16 cellular contexts compared by ENCODE assay signal in genomic region chr2:68749345-68749744, GRCh38. TPM values are rescaled to one million over a fixed set of nuclear protein-coding genes. Genes with fewer than 3 reads are reported as not detected.
A peak's percentile ranks its signal among the peaks of the same experiment; 100 is the strongest.
DNase-seq lines count a peak whose midpoint lies in the region; ATAC-seq and TF ChIP-seq lines count a peak whose summit lies in the region.
"Had no signal": no experiment of that assay in that cellular context is flagged by ENCODE, and none has a peak within 500 bp of the region (broad histone marks: within the 10 kb centered on the region; RNA-seq: fewer than 3 reads in every experiment).

No MANE protein-coding gene starts in this region.

- H2BK5ac ChIP-seq in IMR-90 (ENCODE audit: low read depth, low read length, poor library complexity, severe bottlenecking), result no peak overlapping the region

- H3K79me1 ChIP-seq in IMR-90 (ENCODE audit: low read depth in 1 of 2, low read length in 2 of 2), result no peaks in the 10 kb centered on the region

- DNase-seq in activated T-cell treated with anti-CD3 and anti-CD28 coated beads, Interleukin-2, amount 50 U/mL, for 48 hours, result peak; percentile 14 to 16
- no peak for DNase-seq in activated T-cell treated with anti-CD3 and anti-CD28 coated beads for 4 hours
- no peak for DNase-seq in IMR-90
- no peak for DNase-seq in activated naive CD8-positive, alpha-beta T cell treated with anti-CD3 and anti-CD28 coated beads for 36 hours
- DNase-seq in osteocyte (ENCODE audit: extremely low spot score, unreplicated experiment), result peak; percentile 48
- DNase-seq in type B pancreatic cell (ENCODE audit: extremely low spot score, unreplicated experiment), result no peak
- DNase-seq in DMS 273 treated with DMSO at 0.1 percent for 48 hours (lab: John Stamatoyannopoulos, UW), result no peak
- DNase-seq: ACHN, dermis blood vessel endothelial cell, kidney glomerular epithelial cell, NCI-H1694, stomach, upper lobe of right lung had no signal

- dilution Hi-C loops in IMR-90 (cut with HindIII; ENCODE audit: low sequenced_read_pairs, unreplicated experiment), result no loop called here

- no peak overlapping the region for H2AK9ac ChIP-seq in IMR-90 (replicated peaks; ENCODE audit: low read depth, low read length, poor library complexity)

- TF ChIP-seq CTCF in IMR-90 (conservative IDR thresholded peaks at IDR 0.05; ENCODE audit: low read depth, low read length) (no peak), osteocyte (IDR thresholded peaks at IDR 0.05) (no peak), type B pancreatic cell (conservative IDR thresholded peaks at IDR 0.05) (no peak)

- H3K4me1 Mint-ChIP-seq in activated naive CD8-positive, alpha-beta T cell treated with anti-CD3 and anti-CD28 coated beads for 36 hours, result peaks cover 72% of the 10 kb centered on the region
- H3K4me1 Mint-ChIP-seq in osteocyte (ENCODE audit: unreplicated experiment) (peaks cover 2% of the 10 kb centered on the region), type B pancreatic cell (ENCODE audit: unreplicated experiment) (peaks cover 6% of the 10 kb centered on the region)

- no peak overlapping the region for H3K18ac ChIP-seq in IMR-90 (ENCODE audit: low read depth, low read length)

- H3K36me3 Mint-ChIP-seq in activated naive CD8-positive, alpha-beta T cell treated with anti-CD3 and anti-CD28 coated beads for 36 hours, result peaks cover 39% of the 10 kb centered on the region
- H3K36me3 Mint-ChIP-seq in osteocyte (ENCODE audit: unreplicated experiment), result no peaks in the 10 kb centered on the region
- no peaks in the 10 kb centered on the region for H3K36me3 Mint-ChIP-seq in type B pancreatic cell

- H3K9me3 Mint-ChIP-seq in activated naive CD8-positive, alpha-beta T cell treated with anti-CD3 and anti-CD28 coated beads for 36 hours, result peaks cover 2% of the 10 kb centered on the region
- H3K9me3 Mint-ChIP-seq in osteocyte (ENCODE audit: unreplicated experiment), result no peaks in the 10 kb centered on the region
- no peaks in the 10 kb centered on the region for H3K9me3 Mint-ChIP-seq in type B pancreatic cell

- peak overlapping the region; percentile 17 for H3K27ac Mint-ChIP-seq in activated naive CD8-positive, alpha-beta T cell treated with anti-CD3 and anti-CD28 coated beads for 36 hours
- H3K27ac Mint-ChIP-seq in osteocyte (ENCODE audit: unreplicated experiment) (no peak overlapping the region), type B pancreatic cell (no peak overlapping the region)

- WGBS in IMR-90 (ENCODE audit: extremely low coverage in 2 of 2, insufficient read length in 1 of 2), 2 experiments, result 100% methylated on average over 4 of the region's 6 CpGs; no CpG with 5 or more reads in 1 of the 2 experiments

- no peaks in the 10 kb centered on the region for H3K27me3 ChIP-seq in IMR-90 (ENCODE audit: control insufficient read depth, insufficient read depth, low read length)
- H3K27me3 ChIP-seq: breast epithelium, stomach, upper lobe of right lung had no signal

- H2BK20ac ChIP-seq in IMR-90 (ENCODE audit: low read depth, low read length), result peak overlapping the region; percentile 14; the same call in 1 of the 2 replicates

- no peak overlapping the region for H3K4me3 ChIP-seq in IMR-90 (ENCODE audit: insufficient read depth, low read depth, low read length)
- H3K4me3 ChIP-seq: breast epithelium, stomach, upper lobe of right lung had no signal

- H4K20me1 ChIP-seq in IMR-90 (ENCODE audit: insufficient read depth, low read length), result no peaks in the 10 kb centered on the region

- no peak overlapping the region for H2AFZ ChIP-seq in IMR-90 (replicated peaks; ENCODE audit: low read length, poor library complexity)

- no peaks in the 10 kb centered on the region for H3K9me3 ChIP-seq in IMR-90 (ENCODE audit: control insufficient read depth, insufficient read depth, low read length)
- H3K9me3 ChIP-seq: breast epithelium, stomach, upper lobe of right lung had no signal

- POLR2A ChIA-PET in IMR-90 (lab: Charles Lee; ENCODE audit: unreplicated experiment), result no interaction called here

- no peak overlapping the region for H3K56ac ChIP-seq in IMR-90 (ENCODE audit: extremely low read depth, insufficient read depth, low read length)

- H3K27ac ChIP-seq in IMR-90 (ENCODE audit: insufficient read depth, low read length), result no peak overlapping the region
- H3K27ac ChIP-seq: epithelial cell of prostate, stomach, upper lobe of right lung had no signal

- no peak for TF ChIP-seq POLR2A in IMR-90 (IDR thresholded peaks at IDR 0.05; ENCODE audit: low read depth, low read length)

- BruUV-seq in IMR-90 (replicated peaks; lab: Mats Ljungman, UMichigan), result no TSS peak

- no peak overlapping the region for H3K9ac ChIP-seq in IMR-90 (ENCODE audit: low read depth, low read length)

- H3K36me3 ChIP-seq in IMR-90 (ENCODE audit: control insufficient read depth, insufficient read depth, low read length), result no peaks in the 10 kb centered on the region
- H3K36me3 ChIP-seq: breast epithelium, stomach, upper lobe of right lung had no signal

- H3K4ac ChIP-seq in IMR-90 (ENCODE audit: low read depth, low read length), result no peak overlapping the region

- H3K9me1 ChIP-seq in IMR-90 (ENCODE audit: insufficient read depth, low read length), result no peaks in the 10 kb centered on the region; the same call in 1 of the 2 replicates

- no peak overlapping the region for H4K91ac ChIP-seq in IMR-90 (ENCODE audit: insufficient read depth, low read depth, low read length)

- no peak overlapping the region for H4K5ac ChIP-seq in IMR-90 (ENCODE audit: low read depth, low read length)

- H4K8ac ChIP-seq in IMR-90 (ENCODE audit: low read depth in 2 of 2, low read length in 2 of 2), result no peak overlapping the region

- no peak overlapping the region for H2BK15ac ChIP-seq in IMR-90 (ENCODE audit: low read depth, low read length)

- no peaks in the 10 kb centered on the region for H3K27me3 Mint-ChIP-seq in activated naive CD8-positive, alpha-beta T cell treated with anti-CD3 and anti-CD28 coated beads for 36 hours
- H3K27me3 Mint-ChIP-seq in osteocyte (ENCODE audit: unreplicated experiment) (peaks cover 7% of the 10 kb centered on the region), type B pancreatic cell (peaks cover under 1% of the 10 kb centered on the region)

- intact Hi-C loops in IMR-90 (cut with micrococcal nuclease), result no loop called here

- H3K4me1 ChIP-seq in IMR-90 (ENCODE audit: control insufficient read depth, insufficient read depth, low read length), result no peaks in the 10 kb centered on the region
- H3K4me1 ChIP-seq: breast epithelium had no signal

- no peak overlapping the region for H3K4me2 ChIP-seq in IMR-90 (ENCODE audit: low read depth, low read length)

- H3K14ac ChIP-seq in IMR-90 (replicated peaks; ENCODE audit: low read depth, low read length), result no peak overlapping the region

- no peak overlapping the region for H3K23ac ChIP-seq in IMR-90 (ENCODE audit: low read depth, low read length)

- no peak for TF ChIP-seq RAD21 in IMR-90 (IDR thresholded peaks at IDR 0.05; ENCODE audit: low read length)

- in situ Hi-C loops in IMR-90 (cut with MboI; ENCODE audit: low sequenced_read_pairs), result loop anchor here (5.0 kb wide), 1 partner anchor 163 kb away; no protein-coding TSS in a partner anchor

- CTCF ChIA-PET in IMR-90 (lab: Yijun Ruan, JAX), result interaction anchor here (0.6 to 1.5 kb wide), 5 partner anchors 11 to 350 kb away, joined by 3 to 6 read pairs (median 3); no protein-coding TSS in a partner anchor

- ATAC-seq in IMR-90 (ENCODE audit: low read depth) (no peak), GM18520 (IDR thresholded peaks at IDR 0.05; ENCODE audit: unreplicated experiment) (no peak)
- ATAC-seq: upper lobe of right lung had no signal

- H2AK5ac ChIP-seq in IMR-90 (ENCODE audit: low read depth, low read length), result peak overlapping the region; percentile 48; the same call in 1 of the 2 replicates

- no peak overlapping the region for H3K4me3 Mint-ChIP-seq in activated naive CD8-positive, alpha-beta T cell treated with anti-CD3 and anti-CD28 coated beads for 36 hours
- no peak overlapping the region for H3K4me3 Mint-ChIP-seq in osteocyte (ENCODE audit: unreplicated experiment)
- H3K4me3 Mint-ChIP-seq in type B pancreatic cell, result no peak overlapping the region

- H2BK120ac ChIP-seq in IMR-90 (ENCODE audit: low read depth, low read length), result 0 out of 2 replicates have a peak overlapping the region, but pooled peaks have one; percentile 26

TF ChIP-seq in IMR-90, 13 proteins besides CTCF, POLR2A, EP300 and RAD21:
- TF ChIP-seq ELK1 (IDR thresholded peaks at IDR 0.05; ENCODE audit: borderline replicate concordance, low read depth, low read length) (no peak), SMC3 (IDR thresholded peaks at IDR 0.05; ENCODE audit: low read depth, low read length) (no peak), MXI1 (IDR thresholded peaks at IDR 0.05; ENCODE audit: borderline replicate concordance, low read depth, low read length) (no peak), CHD1 (IDR thresholded peaks at IDR 0.05; ENCODE audit: low read depth, low read length) (no peak), RCOR1 (IDR thresholded peaks at IDR 0.05; ENCODE audit: insufficient replicate concordance, low read length) (no peak)

RNA-seq across cellular contexts. Expression of gene ARHGAP25, which starts 14.7 kb away (rescaled TPM):
- 0.28 and 0.36 TPM in 2 replicates for total RNA-seq in IMR-90 (2012; rRNA removed)
- polyA plus RNA-seq in IMR-90 (2012; rRNA removed), result 0.27 and 0.29 TPM in 2 replicates
- polyA plus RNA-seq in IMR-90 (2012; cell fraction: cytosol; rRNA removed), result 0.24 and 0.30 TPM in 2 replicates
- 0.14 and 0.45 TPM in 2 replicates for polyA plus RNA-seq in IMR-90 (2012; cell fraction: nucleus; rRNA removed; ENCODE audit: low replicate concordance)
- total RNA-seq in activated naive CD8-positive, alpha-beta T cell treated with anti-CD3 and anti-CD28 coated beads for 36 hours, result 10 to 100 TPM; 47.4 to 51.0 TPM
- 0.42 and 0.43 TPM in 2 replicates for total RNA-seq in osteocyte
- 1.1 and 2.4 TPM in 2 replicates for total RNA-seq in type B pancreatic cell (ENCODE audit: low replicate concordance)

Comparison
In these comparisons a context has a peak if more than half of its experiments do, and no peak if none do; other contexts are left out.
1. DNase-seq: peak in activated T-cell treated with anti-CD3 and anti-CD28 coated beads, Interleukin-2, amount 50 U/mL, for 48 hours (2 of 2) and osteocyte (single experiment); none in activated T-cell treated with anti-CD3 and anti-CD28 coated beads for 4 hours (single experiment), IMR-90 (single experiment), activated naive CD8-positive, alpha-beta T cell treated with anti-CD3 and anti-CD28 coated beads for 36 hours (single experiment), type B pancreatic cell (single experiment) and DMS 273 treated with DMSO at 0.1 percent for 48 hours (single experiment).
2. RNA of gene ARHGAP25, which starts 14.7 kb away (total RNA-seq): 47.4 to 51.0 TPM in activated naive CD8-positive, alpha-beta T cell treated with anti-CD3 and anti-CD28 coated beads for 36 hours; 1.1 to 2.4 TPM in type B pancreatic cell, 0.42 to 0.43 TPM in osteocyte and 0.28 to 0.36 TPM in IMR-90; every median in the first group is over 10 times any median in the second.